ENCODE assay signal across 1 cellular context in the genomic region with DNA sequence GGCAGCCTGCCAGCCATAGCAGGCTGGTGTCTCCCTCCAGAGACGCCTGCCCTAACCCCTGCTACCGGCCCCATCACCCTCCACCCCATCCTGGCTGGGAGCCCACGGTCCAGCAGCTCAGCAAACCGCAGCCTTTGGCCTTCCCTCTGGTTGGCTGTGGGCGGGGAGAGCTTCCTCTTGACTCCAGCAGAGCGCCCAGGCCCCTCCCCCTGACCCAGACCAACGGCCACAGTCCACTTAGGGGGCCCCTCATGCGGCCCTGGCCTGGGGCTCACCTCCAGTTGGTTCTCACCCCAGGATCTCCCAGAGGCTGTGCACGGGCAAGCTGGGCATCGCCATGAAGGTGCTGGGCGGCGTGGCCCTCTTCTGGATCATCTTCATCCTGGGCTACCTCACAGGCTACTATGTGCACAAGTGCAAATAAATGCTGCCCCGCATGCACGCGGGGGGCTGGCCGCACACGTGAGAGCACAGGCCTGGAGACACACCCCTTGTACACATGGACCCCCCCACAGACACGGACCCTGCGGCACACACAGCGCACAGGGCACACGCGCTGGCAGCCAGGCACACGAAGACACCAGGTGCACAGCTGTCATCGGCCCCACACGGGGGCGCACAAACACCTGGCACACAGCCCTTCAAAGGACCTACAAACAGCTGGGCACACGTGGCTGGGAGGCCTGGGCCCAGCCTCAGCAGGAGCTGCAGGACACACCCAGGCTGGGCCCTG.
TF ChIP-seq lines count a peak whose summit lies in the region.

No MANE protein-coding gene starts in this region.

TF ChIP-seq in HepG2, 621 proteins besides CTCF, POLR2A, EP300 and RAD21 (continued from another document and continues in another):
- TF ChIP-seq, protein P1, sequence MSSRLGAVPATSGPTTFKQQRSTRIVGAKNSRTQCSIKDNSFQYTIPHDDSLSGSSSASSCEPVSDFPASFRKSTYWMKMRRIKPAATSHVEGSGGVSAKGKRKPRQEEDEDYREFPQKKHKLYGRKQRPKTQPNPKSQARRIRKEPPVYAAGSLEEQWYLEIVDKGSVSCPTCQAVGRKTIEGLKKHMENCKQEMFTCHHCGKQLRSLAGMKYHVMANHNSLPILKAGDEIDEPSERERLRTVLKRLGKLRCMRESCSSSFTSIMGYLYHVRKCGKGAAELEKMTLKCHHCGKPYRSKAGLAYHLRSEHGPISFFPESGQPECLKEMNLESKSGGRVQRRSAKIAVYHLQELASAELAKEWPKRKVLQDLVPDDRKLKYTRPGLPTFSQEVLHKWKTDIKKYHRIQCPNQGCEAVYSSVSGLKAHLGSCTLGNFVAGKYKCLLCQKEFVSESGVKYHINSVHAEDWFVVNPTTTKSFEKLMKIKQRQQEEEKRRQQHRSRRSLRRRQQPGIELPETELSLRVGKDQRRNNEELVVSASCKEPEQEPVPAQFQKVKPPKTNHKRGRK (CRISPR knock-in tag; IDR thresholded peaks at IDR 0.05): 0 out of 2 replicates have a peak, but pooled peaks have one; percentile 48
- no peak; the same call in 1 of the 2 replicates for TF ChIP-seq TP53 (CRISPR knock-in tag; conservative IDR thresholded peaks at IDR 0.05)
- TF ChIP-seq ZNF18 (CRISPR knock-in tag; IDR thresholded peaks at IDR 0.05; ENCODE audit: insufficient replicate concordance): peak; percentile 91
- no peak; the same call in 1 of the 2 replicates for TF ChIP-seq ZNF280B (CRISPR knock-in tag; IDR thresholded peaks at IDR 0.05; ENCODE audit: borderline replicate concordance)
- TF ChIP-seq ZNF841 (CRISPR knock-in tag; IDR thresholded peaks at IDR 0.05; ENCODE audit: borderline replicate concordance): peak; percentile 49; the same call in 1 of the 2 replicates
- TF ChIP-seq, protein P2, sequence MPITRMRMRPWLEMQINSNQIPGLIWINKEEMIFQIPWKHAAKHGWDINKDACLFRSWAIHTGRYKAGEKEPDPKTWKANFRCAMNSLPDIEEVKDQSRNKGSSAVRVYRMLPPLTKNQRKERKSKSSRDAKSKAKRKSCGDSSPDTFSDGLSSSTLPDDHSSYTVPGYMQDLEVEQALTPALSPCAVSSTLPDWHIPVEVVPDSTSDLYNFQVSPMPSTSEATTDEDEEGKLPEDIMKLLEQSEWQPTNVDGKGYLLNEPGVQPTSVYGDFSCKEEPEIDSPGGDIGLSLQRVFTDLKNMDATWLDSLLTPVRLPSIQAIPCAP (CRISPR knock-in tag; IDR thresholded peaks at IDR 0.05; ENCODE audit: low read depth): no peak
- TF ChIP-seq, protein P3, sequence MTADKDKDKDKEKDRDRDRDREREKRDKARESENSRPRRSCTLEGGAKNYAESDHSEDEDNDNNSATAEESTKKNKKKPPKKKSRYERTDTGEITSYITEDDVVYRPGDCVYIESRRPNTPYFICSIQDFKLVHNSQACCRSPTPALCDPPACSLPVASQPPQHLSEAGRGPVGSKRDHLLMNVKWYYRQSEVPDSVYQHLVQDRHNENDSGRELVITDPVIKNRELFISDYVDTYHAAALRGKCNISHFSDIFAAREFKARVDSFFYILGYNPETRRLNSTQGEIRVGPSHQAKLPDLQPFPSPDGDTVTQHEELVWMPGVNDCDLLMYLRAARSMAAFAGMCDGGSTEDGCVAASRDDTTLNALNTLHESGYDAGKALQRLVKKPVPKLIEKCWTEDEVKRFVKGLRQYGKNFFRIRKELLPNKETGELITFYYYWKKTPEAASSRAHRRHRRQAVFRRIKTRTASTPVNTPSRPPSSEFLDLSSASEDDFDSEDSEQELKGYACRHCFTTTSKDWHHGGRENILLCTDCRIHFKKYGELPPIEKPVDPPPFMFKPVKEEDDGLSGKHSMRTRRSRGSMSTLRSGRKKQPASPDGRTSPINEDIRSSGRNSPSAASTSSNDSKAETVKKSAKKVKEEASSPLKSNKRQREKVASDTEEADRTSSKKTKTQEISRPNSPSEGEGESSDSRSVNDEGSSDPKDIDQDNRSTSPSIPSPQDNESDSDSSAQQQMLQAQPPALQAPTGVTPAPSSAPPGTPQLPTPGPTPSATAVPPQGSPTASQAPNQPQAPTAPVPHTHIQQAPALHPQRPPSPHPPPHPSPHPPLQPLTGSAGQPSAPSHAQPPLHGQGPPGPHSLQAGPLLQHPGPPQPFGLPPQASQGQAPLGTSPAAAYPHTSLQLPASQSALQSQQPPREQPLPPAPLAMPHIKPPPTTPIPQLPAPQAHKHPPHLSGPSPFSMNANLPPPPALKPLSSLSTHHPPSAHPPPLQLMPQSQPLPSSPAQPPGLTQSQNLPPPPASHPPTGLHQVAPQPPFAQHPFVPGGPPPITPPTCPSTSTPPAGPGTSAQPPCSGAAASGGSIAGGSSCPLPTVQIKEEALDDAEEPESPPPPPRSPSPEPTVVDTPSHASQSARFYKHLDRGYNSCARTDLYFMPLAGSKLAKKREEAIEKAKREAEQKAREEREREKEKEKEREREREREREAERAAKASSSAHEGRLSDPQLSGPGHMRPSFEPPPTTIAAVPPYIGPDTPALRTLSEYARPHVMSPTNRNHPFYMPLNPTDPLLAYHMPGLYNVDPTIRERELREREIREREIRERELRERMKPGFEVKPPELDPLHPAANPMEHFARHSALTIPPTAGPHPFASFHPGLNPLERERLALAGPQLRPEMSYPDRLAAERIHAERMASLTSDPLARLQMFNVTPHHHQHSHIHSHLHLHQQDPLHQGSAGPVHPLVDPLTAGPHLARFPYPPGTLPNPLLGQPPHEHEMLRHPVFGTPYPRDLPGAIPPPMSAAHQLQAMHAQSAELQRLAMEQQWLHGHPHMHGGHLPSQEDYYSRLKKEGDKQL (CRISPR knock-in tag; IDR thresholded peaks at IDR 0.05; ENCODE audit: low read depth): 0 out of 2 replicates have a peak, but pooled peaks have one; percentile 42
- peak; percentile 53 for TF ChIP-seq STAG1 (CRISPR knock-in tag; IDR thresholded peaks at IDR 0.05)
- TF ChIP-seq CREM (IDR thresholded peaks at IDR 0.05): peak; percentile 17; the same call in 1 of the 2 replicates
- no peak for TF ChIP-seq CREM (CRISPR knock-in tag; IDR thresholded peaks at IDR 0.05)
- TF ChIP-seq ZNF543 (CRISPR knock-in tag; IDR thresholded peaks at IDR 0.05): peak; percentile 97
- TF ChIP-seq, protein P4, sequence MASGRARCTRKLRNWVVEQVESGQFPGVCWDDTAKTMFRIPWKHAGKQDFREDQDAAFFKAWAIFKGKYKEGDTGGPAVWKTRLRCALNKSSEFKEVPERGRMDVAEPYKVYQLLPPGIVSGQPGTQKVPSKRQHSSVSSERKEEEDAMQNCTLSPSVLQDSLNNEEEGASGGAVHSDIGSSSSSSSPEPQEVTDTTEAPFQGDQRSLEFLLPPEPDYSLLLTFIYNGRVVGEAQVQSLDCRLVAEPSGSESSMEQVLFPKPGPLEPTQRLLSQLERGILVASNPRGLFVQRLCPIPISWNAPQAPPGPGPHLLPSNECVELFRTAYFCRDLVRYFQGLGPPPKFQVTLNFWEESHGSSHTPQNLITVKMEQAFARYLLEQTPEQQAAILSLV (CRISPR knock-in tag; IDR thresholded peaks at IDR 0.05; ENCODE audit: borderline replicate concordance): peak; percentile 94; the same call in 1 of the 2 replicates
- TF ChIP-seq ZBTB3 (CRISPR knock-in tag; IDR thresholded peaks at IDR 0.05; ENCODE audit: borderline replicate concordance, low read depth): no peak; the same call in 1 of the 2 replicates
- 0 out of 2 replicates have a peak, but pooled peaks have one; percentile 72 for TF ChIP-seq ZNF557 (CRISPR knock-in tag; IDR thresholded peaks at IDR 0.05)
- TF ChIP-seq TEAD2 (CRISPR knock-in tag; IDR thresholded peaks at IDR 0.05): no peak
- no peak for TF ChIP-seq ZNF30 (CRISPR knock-in tag; IDR thresholded peaks at IDR 0.05)
- TF ChIP-seq MATR3 (CRISPR knock-in tag; IDR thresholded peaks at IDR 0.05): no peak
- no peak for TF ChIP-seq PAF1 (CRISPR knock-in tag; IDR thresholded peaks at IDR 0.05)
- 0 out of 2 replicates have a peak, but pooled peaks have one; percentile 34 for TF ChIP-seq NFE2 (CRISPR knock-in tag; IDR thresholded peaks at IDR 0.05)
- TF ChIP-seq IRX3 (CRISPR knock-in tag; IDR thresholded peaks at IDR 0.05; ENCODE audit: borderline replicate concordance, low read depth): peak; percentile 97
- no peak for TF ChIP-seq FOXP1 (IDR thresholded peaks at IDR 0.05)
- no peak; the same call in none of the 2 replicates for TF ChIP-seq FOXP1 (CRISPR knock-in tag; IDR thresholded peaks at IDR 0.05)
- TF ChIP-seq DDIT3 (CRISPR knock-in tag; IDR thresholded peaks at IDR 0.05): no peak
- TF ChIP-seq, protein P5, sequence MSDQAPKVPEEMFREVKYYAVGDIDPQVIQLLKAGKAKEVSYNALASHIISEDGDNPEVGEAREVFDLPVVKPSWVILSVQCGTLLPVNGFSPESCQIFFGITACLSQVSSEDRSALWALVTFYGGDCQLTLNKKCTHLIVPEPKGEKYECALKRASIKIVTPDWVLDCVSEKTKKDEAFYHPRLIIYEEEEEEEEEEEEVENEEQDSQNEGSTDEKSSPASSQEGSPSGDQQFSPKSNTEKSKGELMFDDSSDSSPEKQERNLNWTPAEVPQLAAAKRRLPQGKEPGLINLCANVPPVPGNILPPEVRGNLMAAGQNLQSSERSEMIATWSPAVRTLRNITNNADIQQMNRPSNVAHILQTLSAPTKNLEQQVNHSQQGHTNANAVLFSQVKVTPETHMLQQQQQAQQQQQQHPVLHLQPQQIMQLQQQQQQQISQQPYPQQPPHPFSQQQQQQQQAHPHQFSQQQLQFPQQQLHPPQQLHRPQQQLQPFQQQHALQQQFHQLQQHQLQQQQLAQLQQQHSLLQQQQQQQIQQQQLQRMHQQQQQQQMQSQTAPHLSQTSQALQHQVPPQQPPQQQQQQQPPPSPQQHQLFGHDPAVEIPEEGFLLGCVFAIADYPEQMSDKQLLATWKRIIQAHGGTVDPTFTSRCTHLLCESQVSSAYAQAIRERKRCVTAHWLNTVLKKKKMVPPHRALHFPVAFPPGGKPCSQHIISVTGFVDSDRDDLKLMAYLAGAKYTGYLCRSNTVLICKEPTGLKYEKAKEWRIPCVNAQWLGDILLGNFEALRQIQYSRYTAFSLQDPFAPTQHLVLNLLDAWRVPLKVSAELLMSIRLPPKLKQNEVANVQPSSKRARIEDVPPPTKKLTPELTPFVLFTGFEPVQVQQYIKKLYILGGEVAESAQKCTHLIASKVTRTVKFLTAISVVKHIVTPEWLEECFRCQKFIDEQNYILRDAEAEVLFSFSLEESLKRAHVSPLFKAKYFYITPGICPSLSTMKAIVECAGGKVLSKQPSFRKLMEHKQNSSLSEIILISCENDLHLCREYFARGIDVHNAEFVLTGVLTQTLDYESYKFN (CRISPR knock-in tag; conservative IDR thresholded peaks at IDR 0.05): peak; percentile 97
- TF ChIP-seq HNRNPK (IDR thresholded peaks at IDR 0.05; ENCODE audit: low read depth, low read length, poor library complexity, severe bottlenecking): peak; percentile 85
- peak; percentile 83 for TF ChIP-seq SALL1 (CRISPR knock-in tag; IDR thresholded peaks at IDR 0.05)
- TF ChIP-seq ETS1 (CRISPR knock-in tag; IDR thresholded peaks at IDR 0.05): no peak
- TF ChIP-seq ZFP37 (CRISPR knock-in tag; IDR thresholded peaks at IDR 0.05; ENCODE audit: borderline replicate concordance): no peak; the same call in 1 of the 2 replicates
- TF ChIP-seq ZNF431 (CRISPR knock-in tag; IDR thresholded peaks at IDR 0.05; ENCODE audit: borderline replicate concordance, low read depth): peak; percentile 54; the same call in 1 of the 2 replicates
- TF ChIP-seq HOXA3 (CRISPR knock-in tag; IDR thresholded peaks at IDR 0.05): peak; percentile 79
- TF ChIP-seq, protein P6, sequence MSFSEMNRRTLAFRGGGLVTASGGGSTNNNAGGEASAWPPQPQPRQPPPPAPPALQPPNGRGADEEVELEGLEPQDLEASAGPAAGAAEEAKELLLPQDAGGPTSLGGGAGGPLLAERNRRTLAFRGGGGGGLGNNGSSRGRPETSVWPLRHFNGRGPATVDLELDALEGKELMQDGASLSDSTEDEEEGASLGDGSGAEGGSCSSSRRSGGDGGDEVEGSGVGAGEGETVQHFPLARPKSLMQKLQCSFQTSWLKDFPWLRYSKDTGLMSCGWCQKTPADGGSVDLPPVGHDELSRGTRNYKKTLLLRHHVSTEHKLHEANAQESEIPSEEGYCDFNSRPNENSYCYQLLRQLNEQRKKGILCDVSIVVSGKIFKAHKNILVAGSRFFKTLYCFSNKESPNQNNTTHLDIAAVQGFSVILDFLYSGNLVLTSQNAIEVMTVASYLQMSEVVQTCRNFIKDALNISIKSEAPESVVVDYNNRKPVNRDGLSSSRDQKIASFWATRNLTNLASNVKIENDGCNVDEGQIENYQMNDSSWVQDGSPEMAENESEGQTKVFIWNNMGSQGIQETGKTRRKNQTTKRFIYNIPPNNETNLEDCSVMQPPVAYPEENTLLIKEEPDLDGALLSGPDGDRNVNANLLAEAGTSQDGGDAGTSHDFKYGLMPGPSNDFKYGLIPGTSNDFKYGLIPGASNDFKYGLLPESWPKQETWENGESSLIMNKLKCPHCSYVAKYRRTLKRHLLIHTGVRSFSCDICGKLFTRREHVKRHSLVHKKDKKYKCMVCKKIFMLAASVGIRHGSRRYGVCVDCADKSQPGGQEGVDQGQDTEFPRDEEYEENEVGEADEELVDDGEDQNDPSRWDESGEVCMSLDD (CRISPR knock-in tag; IDR thresholded peaks at IDR 0.05; ENCODE audit: borderline replicate concordance): peak; percentile 97
- TF ChIP-seq MAF1 (CRISPR knock-in tag; IDR thresholded peaks at IDR 0.05; ENCODE audit: borderline replicate concordance): peak; percentile 77; the same call in 1 of the 2 replicates
- TF ChIP-seq ZNF501 (CRISPR knock-in tag; IDR thresholded peaks at IDR 0.05): peak; percentile 95
